ENCODE assay signal across 19 cellular contexts in genomic region chr3:15387171-15387581, GRCh38. TPM values are rescaled to one million over a fixed set of nuclear protein-coding genes. Genes with fewer than 3 reads are reported as not detected.
A peak's percentile ranks its signal among the peaks of the same experiment; 100 is the strongest.
DNase-seq lines count a peak whose midpoint lies in the region; ATAC-seq and TF ChIP-seq lines count a peak whose summit lies in the region.
"Had no signal": no experiment of that assay in that cellular context is flagged by ENCODE, and none has a peak within 500 bp of the region (broad histone marks: within the 10 kb centered on the region; RNA-seq: fewer than 3 reads in every experiment).

No MANE protein-coding gene starts in this region.

- in situ Hi-C loops in SK-MEL-5 (cut with HindIII; ENCODE audit: low pct_unique_long_range_greater_than_20kb, low sequenced_read_pairs), result no loop called here

- intact Hi-C loops in activated T-helper 1 cell treated with anti-CD3 and anti-CD28 coated beads, Interleukin-12 subunit alpha, Interleukin-12 subunit beta, Interleukin-2, Interleukin-4 antibody, amounts not matched to agents 30 ng/mL and 10 ng/mL and 1 ng/mL, durations not matched to agents 14 hours and 24 hours and 36 hours (cut with micrococcal nuclease), result no loop called here

- H3K27me3 ChIP-seq in endodermal cell (ENCODE audit: control insufficient read depth, insufficient read depth, low read length, poor library complexity, severe bottlenecking), result no peaks in the 10 kb centered on the region
- H3K27me3 ChIP-seq: upper lobe of right lung had no signal

- H3K4me1 Mint-ChIP-seq in HFFc6 (ENCODE audit: low read depth) (peaks cover 29% of the 10 kb centered on the region), endodermal cell (no peaks in the 10 kb centered on the region)
- peaks cover 56 to 68% of the 10 kb centered on the region in 2 donors for H3K4me1 Mint-ChIP-seq in stimulated activated naive B cell treated with anti-CD40 and anti-IgM and Interleukin-4, amounts not matched to agents 10 μg/mL and 1 μg/mL and 100 μg/mL, for 72 hours
- no peaks in the 10 kb centered on the region for H3K4me1 Mint-ChIP-seq in activated T-helper 1 cell treated with anti-CD3 and anti-CD28 coated beads, Interleukin-12 subunit alpha, Interleukin-12 subunit beta, Interleukin-2, Interleukin-4 antibody, amounts not matched to agents 30 ng/mL and 10 ng/mL and 1 ng/mL, durations not matched to agents 14 hours and 24 hours and 36 hours (ENCODE audit: low read depth)
- H3K4me1 Mint-ChIP-seq: brain, GM23338 had no signal

- H3K36me3 ChIP-seq in endodermal cell (ENCODE audit: control insufficient read depth, insufficient read depth, low read length), result no peaks in the 10 kb centered on the region
- H3K36me3 ChIP-seq: upper lobe of right lung had no signal

- no peak overlapping the region for H3K27ac ChIP-seq in endodermal cell (ENCODE audit: low read depth, low read length)
- H3K27ac ChIP-seq: C4-2B, KMS-11, upper lobe of right lung had no signal

- H3K27ac Mint-ChIP-seq in HFFc6, result no peak overlapping the region
- peak overlapping the region; percentile 14 for H3K27ac Mint-ChIP-seq in stimulated activated naive B cell treated with anti-CD40 and anti-IgM and Interleukin-4, amounts not matched to agents 10 μg/mL and 1 μg/mL and 100 μg/mL, for 72 hours
- no peak overlapping the region for H3K27ac Mint-ChIP-seq in endodermal cell
- H3K27ac Mint-ChIP-seq in activated T-helper 1 cell treated with anti-CD3 and anti-CD28 coated beads, Interleukin-12 subunit alpha, Interleukin-12 subunit beta, Interleukin-2, Interleukin-4 antibody, amounts not matched to agents 30 ng/mL and 10 ng/mL and 1 ng/mL, durations not matched to agents 14 hours and 24 hours and 36 hours, result no peak overlapping the region
- H3K27ac Mint-ChIP-seq: activated CD4-positive, alpha-beta memory T cell treated with anti-CD3 and anti-CD28 coated beads, Interleukin-2, amount 10 ng/mL, durations not matched to agents 7 days and 5 days; GM23338 had no signal

- H3K4me3 ChIP-seq in fibroblast of the aortic adventitia (ENCODE audit: low read depth, low read length) (no peak overlapping the region), endodermal cell (ENCODE audit: low read length) (no peak overlapping the region)
- H3K4me3 ChIP-seq: GM23338, upper lobe of right lung had no signal

- no peaks in the 10 kb centered on the region; the same call in none of the 2 replicates for H3K27me3 Mint-ChIP-seq in HFFc6 (ENCODE audit: insufficient read depth)
- no peaks in the 10 kb centered on the region for H3K27me3 Mint-ChIP-seq in stimulated activated naive B cell treated with anti-CD40 and anti-IgM and Interleukin-4, amounts not matched to agents 10 μg/mL and 1 μg/mL and 100 μg/mL, for 72 hours
- no peaks in the 10 kb centered on the region for H3K27me3 Mint-ChIP-seq in endodermal cell (ENCODE audit: insufficient read depth)
- H3K27me3 Mint-ChIP-seq in activated T-helper 1 cell treated with anti-CD3 and anti-CD28 coated beads, Interleukin-12 subunit alpha, Interleukin-12 subunit beta, Interleukin-2, Interleukin-4 antibody, amounts not matched to agents 30 ng/mL and 10 ng/mL and 1 ng/mL, durations not matched to agents 14 hours and 24 hours and 36 hours (ENCODE audit: insufficient read depth), result peaks cover 4% of the 10 kb centered on the region
- H3K27me3 Mint-ChIP-seq: activated CD4-positive, alpha-beta memory T cell treated with anti-CD3 and anti-CD28 coated beads, Interleukin-2, amount 10 ng/mL, durations not matched to agents 7 days and 5 days; naive thymus-derived CD8-positive, alpha-beta T cell had no signal

- TF ChIP-seq CTCF in HFFc6 (IDR thresholded peaks at IDR 0.05) (no peak), fibroblast of the aortic adventitia (IDR thresholded peaks at IDR 0.05; ENCODE audit: insufficient read depth, low read length) (no peak), endodermal cell (conservative IDR thresholded peaks at IDR 0.05) (no peak)

- H3K9ac ChIP-seq in endodermal cell (ENCODE audit: extremely low read depth, low read length, poor library complexity, severe bottlenecking), result no peak overlapping the region
- H3K9ac ChIP-seq: KMS-11 had no signal

- peaks cover 16% of the 10 kb centered on the region for H3K9me3 ChIP-seq in endodermal cell (ENCODE audit: control insufficient read depth, low read length)
- H3K9me3 ChIP-seq: upper lobe of right lung had no signal

- H3K9me3 Mint-ChIP-seq in HFFc6 (no peaks in the 10 kb centered on the region), endodermal cell (peaks cover 23% of the 10 kb centered on the region)
- H3K9me3 Mint-ChIP-seq in stimulated activated naive B cell treated with anti-CD40 and anti-IgM and Interleukin-4, amounts not matched to agents 10 μg/mL and 1 μg/mL and 100 μg/mL, for 72 hours, result peaks cover 6 to 9% of the 10 kb centered on the region in 2 donors
- H3K9me3 Mint-ChIP-seq in activated T-helper 1 cell treated with anti-CD3 and anti-CD28 coated beads, Interleukin-12 subunit alpha, Interleukin-12 subunit beta, Interleukin-2, Interleukin-4 antibody, amounts not matched to agents 30 ng/mL and 10 ng/mL and 1 ng/mL, durations not matched to agents 14 hours and 24 hours and 36 hours, result no peaks in the 10 kb centered on the region
- H3K9me3 Mint-ChIP-seq: activated CD4-positive, alpha-beta memory T cell treated with anti-CD3 and anti-CD28 coated beads, Interleukin-2, amount 10 ng/mL, durations not matched to agents 7 days and 5 days had no signal

- H3K4me1 ChIP-seq in endodermal cell (ENCODE audit: control insufficient read depth, insufficient read depth, low read length), result no peaks in the 10 kb centered on the region
- H3K4me1 ChIP-seq: upper lobe of right lung had no signal

- 86 to 92% methylated on average over 1 of the region's 1 CpG for WGBS in endodermal cell (ENCODE audit: insufficient coverage in 1 of 2, insufficient read length in 1 of 2), 2 experiments

- ATAC-seq in stimulated activated naive B cell treated with anti-CD40 and anti-IgM and Interleukin-4, amounts not matched to agents 10 μg/mL and 1 μg/mL and 100 μg/mL, for 72 hours (replicated peaks), result no peak
- ATAC-seq: GM23338; naive thymus-derived CD8-positive, alpha-beta T cell had no signal

- H3K36me3 Mint-ChIP-seq in HFFc6 (ENCODE audit: low read depth) (no peaks in the 10 kb centered on the region), endodermal cell (ENCODE audit: low read depth) (no peaks in the 10 kb centered on the region)
- H3K36me3 Mint-ChIP-seq in stimulated activated naive B cell treated with anti-CD40 and anti-IgM and Interleukin-4, amounts not matched to agents 10 μg/mL and 1 μg/mL and 100 μg/mL, for 72 hours, result peaks cover 5 to 20% of the 10 kb centered on the region in 2 donors
- H3K36me3 Mint-ChIP-seq in activated T-helper 1 cell treated with anti-CD3 and anti-CD28 coated beads, Interleukin-12 subunit alpha, Interleukin-12 subunit beta, Interleukin-2, Interleukin-4 antibody, amounts not matched to agents 30 ng/mL and 10 ng/mL and 1 ng/mL, durations not matched to agents 14 hours and 24 hours and 36 hours (ENCODE audit: low read depth), result peaks cover 5% of the 10 kb centered on the region
- H3K36me3 Mint-ChIP-seq: naive thymus-derived CD8-positive, alpha-beta T cell had no signal

- DNase-seq in HFFc6, result peak; percentile 30
- peak; percentile 96 for DNase-seq in SK-MEL-5 (ENCODE audit: low read depth, low spot score)
- peak; percentile 57 for DNase-seq in fibroblast of the aortic adventitia (ENCODE audit: low read depth)
- no peak for DNase-seq in stimulated activated naive B cell treated with anti-CD40 and anti-IgM and Interleukin-4, amounts not matched to agents 10 μg/mL and 1 μg/mL and 100 μg/mL, for 72 hours
- DNase-seq in midbrain (lab: John Stamatoyannopoulos, UW), result no peak
- DNase-seq in endodermal cell, result no peak
- DNase-seq in activated T-helper 1 cell treated with anti-CD3 and anti-CD28 coated beads, Interleukin-12 subunit alpha, Interleukin-12 subunit beta, Interleukin-2, Interleukin-4 antibody, amounts not matched to agents 30 ng/mL and 10 ng/mL and 1 ng/mL, durations not matched to agents 14 hours and 24 hours and 36 hours (ENCODE audit: low spot score), result no peak
- DNase-seq: activated CD4-positive, alpha-beta memory T cell treated with anti-CD3 and anti-CD28 coated beads, Interleukin-2, amount 10 ng/mL, durations not matched to agents 7 days and 5 days; activated effector memory CD4-positive, alpha-beta T cell treated with Interleukin-2 at 50 U/mL for 16 hours; effector CD8-positive, alpha-beta T cell; naive thymus-derived CD8-positive, alpha-beta T cell; NCI-H187; NCI-H524; stimulated activated CD4-positive, alpha-beta T cell treated with anti-CD3 and anti-CD28 coated beads, Interleukin-2, amount 100 ng/mL, for 48 hours; upper lobe of right lung had no signal

- no peak overlapping the region for H3K4me3 Mint-ChIP-seq in HFFc6
- H3K4me3 Mint-ChIP-seq in stimulated activated naive B cell treated with anti-CD40 and anti-IgM and Interleukin-4, amounts not matched to agents 10 μg/mL and 1 μg/mL and 100 μg/mL, for 72 hours, result no peak overlapping the region
- H3K4me3 Mint-ChIP-seq in endodermal cell, result no peak overlapping the region
- no peak overlapping the region for H3K4me3 Mint-ChIP-seq in activated T-helper 1 cell treated with anti-CD3 and anti-CD28 coated beads, Interleukin-12 subunit alpha, Interleukin-12 subunit beta, Interleukin-2, Interleukin-4 antibody, amounts not matched to agents 30 ng/mL and 10 ng/mL and 1 ng/mL, durations not matched to agents 14 hours and 24 hours and 36 hours
- H3K4me3 Mint-ChIP-seq: activated CD4-positive, alpha-beta memory T cell treated with anti-CD3 and anti-CD28 coated beads, Interleukin-2, amount 10 ng/mL, durations not matched to agents 7 days and 5 days; GM23338; naive thymus-derived CD8-positive, alpha-beta T cell had no signal

RNA-seq across cellular contexts. Expression of gene METTL6, which starts 40.2 kb away (rescaled TPM):
- total RNA-seq in HFFc6 (2021; fragmentation: NEBNext Ultra II Directional; extraction: Animal tissue kit (Norgen Biotek cat#: 25700)), result 10 to 100 TPM; 17.9 to 21.3 (median 19.8) TPM
- total RNA-seq in SK-MEL-5 (2014; rRNA removed; shearing (Covaris generic)), result 29.2 and 35.3 TPM in 2 replicates
- polyA plus RNA-seq in SK-MEL-5 (2015; cell fraction: cytosol; rRNA removed), result 21.8 and 23.0 TPM in 2 replicates
- polyA plus RNA-seq in SK-MEL-5 (2015; cell fraction: nucleus; rRNA removed), result 13.6 and 25.4 TPM in 2 replicates
- total RNA-seq in fibroblast of the aortic adventitia (ENCODE audit: low replicate concordance), result 30.0 and 30.6 TPM in 2 replicates
- 10 to 100 TPM; 22.3 to 24.8 TPM for total RNA-seq in endodermal cell
- polyA plus RNA-seq in endodermal cell (2013, experiment 1 of 2), result 24.6 TPM
- polyA plus RNA-seq in endodermal cell (2013, experiment 2 of 2), result 20.7 TPM
- total RNA-seq in activated T-helper 1 cell treated with anti-CD3 and anti-CD28 coated beads, Interleukin-12 subunit alpha, Interleukin-12 subunit beta, Interleukin-2, Interleukin-4 antibody, amounts not matched to agents 30 ng/mL and 10 ng/mL and 1 ng/mL, durations not matched to agents 14 hours and 24 hours and 36 hours, result 15.0 and 15.8 TPM in 2 replicates

RNA-seq across cellular contexts. Expression of gene EAF1, which starts 40.2 kb away (rescaled TPM):
- 10 to 100 TPM; 13.9 to 17.2 (median 15.8) TPM for total RNA-seq in HFFc6 (2021; fragmentation: NEBNext Ultra II Directional; extraction: Animal tissue kit (Norgen Biotek cat#: 25700))
- total RNA-seq in SK-MEL-5 (2014; rRNA removed; shearing (Covaris generic)), result 28.6 and 30.5 TPM in 2 replicates
- polyA plus RNA-seq in SK-MEL-5 (2015; cell fraction: cytosol; rRNA removed), result 20.8 and 24.1 TPM in 2 replicates
- polyA plus RNA-seq in SK-MEL-5 (2015; cell fraction: nucleus; rRNA removed), result 16.4 and 22.7 TPM in 2 replicates
- total RNA-seq in fibroblast of the aortic adventitia (ENCODE audit: low replicate concordance) (15.2 and 21.1 TPM in 2 replicates), endodermal cell (10 to 100 TPM; 29.1 to 33.1 TPM)
- polyA plus RNA-seq in endodermal cell (2013, experiment 1 of 2), result 33.3 TPM
- polyA plus RNA-seq in endodermal cell (2013, experiment 2 of 2), result 26.4 TPM
- total RNA-seq in activated T-helper 1 cell treated with anti-CD3 and anti-CD28 coated beads, Interleukin-12 subunit alpha, Interleukin-12 subunit beta, Interleukin-2, Interleukin-4 antibody, amounts not matched to agents 30 ng/mL and 10 ng/mL and 1 ng/mL, durations not matched to agents 14 hours and 24 hours and 36 hours, result 27.3 and 27.8 TPM in 2 replicates

RNA-seq across cellular contexts. Expression of gene SH3BP5, which starts 54.8 kb away (rescaled TPM):
- 10 to 100 TPM; 10.8 to 14.2 (median 11.9) TPM for total RNA-seq in HFFc6 (2021; fragmentation: NEBNext Ultra II Directional; extraction: Animal tissue kit (Norgen Biotek cat#: 25700))
- 48.2 and 49.3 TPM in 2 replicates for total RNA-seq in SK-MEL-5 (2014; rRNA removed; shearing (Covaris generic))
- 83.2 and 101 TPM in 2 replicates for polyA plus RNA-seq in SK-MEL-5 (2015; cell fraction: cytosol; rRNA removed)
- polyA plus RNA-seq in SK-MEL-5 (2015; cell fraction: nucleus; rRNA removed), result 57.7 and 70.2 TPM in 2 replicates
- total RNA-seq in fibroblast of the aortic adventitia (ENCODE audit: low replicate concordance) (25.5 and 153 TPM in 2 replicates), endodermal cell (10 to 100 TPM; 25.8 to 30.3 TPM)
- 12.5 TPM for polyA plus RNA-seq in endodermal cell (2013, experiment 1 of 2)
- polyA plus RNA-seq in endodermal cell (2013, experiment 2 of 2), result 14.0 TPM
- total RNA-seq in activated T-helper 1 cell treated with anti-CD3 and anti-CD28 coated beads, Interleukin-12 subunit alpha, Interleukin-12 subunit beta, Interleukin-2, Interleukin-4 antibody, amounts not matched to agents 30 ng/mL and 10 ng/mL and 1 ng/mL, durations not matched to agents 14 hours and 24 hours and 36 hours, result 28.0 and 30.3 TPM in 2 replicates

Comparison
In these comparisons a context has a peak if more than half of its experiments do, and no peak if none do; other contexts are left out.
1. DNase-seq: peak in HFFc6 (single experiment), SK-MEL-5 (single experiment) and fibroblast of the aortic adventitia (single experiment); none in stimulated activated naive B cell treated with anti-CD40 and anti-IgM and Interleukin-4, amounts not matched to agents 10 μg/mL and 1 μg/mL and 100 μg/mL, for 72 hours (single experiment), midbrain (single experiment), endodermal cell (single experiment) and activated T-helper 1 cell treated with anti-CD3 and anti-CD28 coated beads, Interleukin-12 subunit alpha, Interleukin-12 subunit beta, Interleukin-2, Interleukin-4 antibody, amounts not matched to agents 30 ng/mL and 10 ng/mL and 1 ng/mL, durations not matched to agents 14 hours and 24 hours and 36 hours (single experiment).